10 cellular contexts compared by ENCODE assay signal in the genomic region with DNA sequence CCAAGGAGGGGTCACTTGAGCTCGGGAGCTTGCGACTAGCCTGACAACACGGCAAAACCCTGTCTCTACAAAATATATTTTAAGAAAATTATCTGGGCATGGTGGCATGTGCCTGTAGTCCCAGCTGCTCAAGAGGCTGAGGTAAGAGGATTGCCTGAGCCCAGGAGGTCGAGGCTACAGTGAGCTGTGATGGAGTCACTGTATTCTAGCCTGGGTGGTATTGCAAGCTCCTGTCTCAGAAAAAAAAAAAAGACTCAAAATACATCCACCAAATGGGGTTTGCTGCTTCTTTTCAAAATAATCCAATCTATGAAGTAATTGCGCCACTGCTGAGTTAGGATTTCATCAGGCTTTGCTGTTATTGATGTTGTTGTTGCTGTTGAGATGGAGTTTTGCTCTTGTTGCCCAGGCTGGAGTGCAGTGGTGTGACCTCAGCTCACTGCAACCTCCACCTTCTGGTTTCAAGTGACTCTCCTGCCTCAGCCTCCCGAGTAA. TPM values are rescaled to one million over a fixed set of nuclear protein-coding genes. Genes with fewer than 3 reads are reported as not detected.
DNase-seq lines count a peak whose midpoint lies in the region; ATAC-seq, FAIRE-seq and TF ChIP-seq lines count a peak whose summit lies in the region.
"Had no signal": no experiment of that assay in that cellular context is flagged by ENCODE, and none has a peak within 500 bp of the region (broad histone marks: within the 10 kb centered on the region; RNA-seq: fewer than 3 reads in every experiment).

No MANE protein-coding gene starts in this region.

- BruUV-seq in IMR-90 (replicated peaks; lab: Mats Ljungman, UMichigan): no TSS peak

- H3K9me3 ChIP-seq in A549 (no peaks in the 10 kb centered on the region), IMR-90 (ENCODE audit: control insufficient read depth, insufficient read depth, low read length) (no peaks in the 10 kb centered on the region), breast epithelium (no peaks in the 10 kb centered on the region), muscle layer of colon (ENCODE audit: low read length) (no peaks in the 10 kb centered on the region)

- POLR2A ChIA-PET in A549 (lab: Yijun Ruan, JAX) (interaction anchor here (2.0 to 2.5 kb wide), 2 partner anchors 12 to 16 kb away, joined by 11 to 26 read pairs; partner anchors contain the start of genes TRDMT1 and VIM), IMR-90 (lab: Charles Lee; ENCODE audit: unreplicated experiment) (interaction anchor here (0.6 kb wide), 1 partner anchor 114 kb away, joined by 3 read pairs; no protein-coding TSS in a partner anchor), GM10248 (lab: Yijun Ruan, JAX) (no interaction called here)

- peak overlapping the region; percentile 38 for H2AK9ac ChIP-seq in IMR-90 (replicated peaks; ENCODE audit: low read depth, low read length, poor library complexity)

- no peaks in the 10 kb centered on the region for H4K20me1 ChIP-seq in IMR-90 (ENCODE audit: insufficient read depth, low read length)

- H3K9ac ChIP-seq in IMR-90 (ENCODE audit: low read depth, low read length) (peak overlapping the region; percentile 61; the same call in 1 of the 2 replicates), muscle layer of colon (ENCODE audit: low read length) (no peak overlapping the region)

- peaks cover 5 to 47% of the 10 kb centered on the region in 2 experiments; a peak in 3 of 4 replicates for H3K79me1 ChIP-seq in IMR-90 (ENCODE audit: low read depth in 1 of 2, low read length in 2 of 2)

- peaks cover 6% of the 10 kb centered on the region for H3K9me1 ChIP-seq in IMR-90 (ENCODE audit: insufficient read depth, low read length)

- H3K4me3 ChIP-seq in A549 (no peak overlapping the region), IMR-90 (ENCODE audit: insufficient read depth, low read depth, low read length) (no peak overlapping the region), breast epithelium (peak overlapping the region in 1 of 3 donors; percentile 20), muscle layer of colon (ENCODE audit: low read depth in 1 of 2, low read length in 2 of 2) (no peak overlapping the region)

- H3K18ac ChIP-seq in IMR-90 (ENCODE audit: low read depth, low read length): peak overlapping the region; percentile 90

- CTCF ChIA-PET in A549 (lab: Yijun Ruan, JAX) (interaction anchor here (0.7 kb wide), 3 partner anchors 10 to 266 kb away, joined by 3 read pairs; no protein-coding TSS in a partner anchor), IMR-90 (lab: Yijun Ruan, JAX) (no interaction called here), GM10248 (lab: Yijun Ruan, JAX) (no interaction called here)

- TF ChIP-seq EP300 in A549 (IDR thresholded peaks at IDR 0.05): no peak

- intact Hi-C loops in IMR-90 (cut with micrococcal nuclease): no loop called here
- intact Hi-C loops in breast epithelium (cut with DNase I; ENCODE audit: low total_unique reads): no loop called here

- DNase-seq in A549 (ENCODE audit: low read depth in 1 of 2, low spot score in 1 of 2) (no peak), IMR-90 (no peak), breast epithelium (ENCODE audit: low spot score in 2 of 2) (no peak), NCI-H69 (lab: John Stamatoyannopoulos, UW) (no peak), GF-D8 (lab: John Stamatoyannopoulos, UW) (no peak), GM10248 (ENCODE audit: extremely low spot score) (no peak)
- DNase-seq: DMS 273 treated with DMSO at 0.1 percent for 48 hours, NCI-H2227 treated with DMSO at 0.1 percent for 48 hours had no signal

- H4K8ac ChIP-seq in IMR-90 (ENCODE audit: low read depth in 2 of 2, low read length in 2 of 2): peak overlapping the region; percentile 88

- 85% methylated on average over 6 of the region's 6 CpGs for WGBS in A549 (ENCODE audit: missing lambda C conversion rate)
- 100% methylated on average over 1 of the region's 6 CpGs; no CpG with 5 or more reads in 1 of the 2 experiments for WGBS in IMR-90 (ENCODE audit: extremely low coverage in 2 of 2, insufficient read length in 1 of 2), 2 experiments

- H3K4me1 ChIP-seq in A549: peaks cover 55% of the 10 kb centered on the region
- peaks cover 22% of the 10 kb centered on the region for H3K4me1 ChIP-seq in IMR-90 (ENCODE audit: control insufficient read depth, insufficient read depth, low read length)
- no peaks in the 10 kb centered on the region for H3K4me1 ChIP-seq in breast epithelium
- H3K4me1 ChIP-seq in muscle layer of colon (ENCODE audit: insufficient read depth, low read length): no peaks in the 10 kb centered on the region

- H3K4me2 ChIP-seq in A549 (peak overlapping the region; percentile 60), IMR-90 (ENCODE audit: low read depth, low read length) (peak overlapping the region; percentile 38)

- no peak for FAIRE-seq in A549 (lab: Jason Lieb, UNC)

- H2BK15ac ChIP-seq in IMR-90 (ENCODE audit: low read depth, low read length): peak overlapping the region; percentile 92; the same call in 2 of the 3 replicates

- H4K5ac ChIP-seq in IMR-90 (ENCODE audit: low read depth, low read length): peak overlapping the region; percentile 90

- H3K36me3 ChIP-seq in IMR-90 (ENCODE audit: control insufficient read depth, insufficient read depth, low read length): no peaks in the 10 kb centered on the region
- H3K36me3 ChIP-seq in breast epithelium: no peaks in the 10 kb centered on the region
- H3K36me3 ChIP-seq in muscle layer of colon (ENCODE audit: insufficient read depth, low read length): no peaks in the 10 kb centered on the region

- peak overlapping the region; percentile 87 for H3K14ac ChIP-seq in IMR-90 (replicated peaks; ENCODE audit: low read depth, low read length)

- peak overlapping the region; percentile 6 for H2AFZ ChIP-seq in IMR-90 (replicated peaks; ENCODE audit: low read length, poor library complexity)

- H3K4ac ChIP-seq in IMR-90 (ENCODE audit: low read depth, low read length): peak overlapping the region; percentile 92

- H2BK120ac ChIP-seq in IMR-90 (ENCODE audit: low read depth, low read length): peak overlapping the region; percentile 93

- H3K56ac ChIP-seq in IMR-90 (ENCODE audit: extremely low read depth, insufficient read depth, low read length): peak overlapping the region; percentile 27

- in situ Hi-C loops in IMR-90 (cut with MboI; ENCODE audit: low sequenced_read_pairs): no loop called here

- TF ChIP-seq CTCF in A549 (IDR thresholded peaks at IDR 0.05): no peak
- TF ChIP-seq CTCF in IMR-90 (conservative IDR thresholded peaks at IDR 0.05; ENCODE audit: low read depth, low read length): no peak
- no peak for TF ChIP-seq CTCF in breast epithelium (IDR thresholded peaks at IDR 0.05)
- no peak for TF ChIP-seq CTCF in GM10248 (IDR thresholded peaks at IDR 0.05; ENCODE audit: control extremely low read depth, extremely low read depth, low read depth, missing control alignments)

- TF ChIP-seq POLR2A in A549 (IDR thresholded peaks at IDR 0.05; ENCODE audit: low read length) (no peak), IMR-90 (IDR thresholded peaks at IDR 0.05; ENCODE audit: low read depth, low read length) (no peak), breast epithelium (IDR thresholded peaks at IDR 0.05) (no peak)

- H2BK20ac ChIP-seq in IMR-90 (ENCODE audit: low read depth, low read length): peak overlapping the region; percentile 92

- no peaks in the 10 kb centered on the region for H3K27me3 ChIP-seq in IMR-90 (ENCODE audit: control insufficient read depth, insufficient read depth, low read length)
- no peaks in the 10 kb centered on the region for H3K27me3 ChIP-seq in breast epithelium
- H3K27me3 ChIP-seq in muscle layer of colon (ENCODE audit: control insufficient read depth in 1 of 2, insufficient read depth in 2 of 2, low read length in 2 of 2): no peaks in the 10 kb centered on the region

- ATAC-seq in A549 (no peak), IMR-90 (ENCODE audit: low read depth) (no peak), GM19023 (IDR thresholded peaks at IDR 0.05; ENCODE audit: unreplicated experiment) (no peak)

- H3K27ac ChIP-seq in A549 (peak overlapping the region; percentile 58 to 86; a peak in 5 of 6 replicates), IMR-90 (ENCODE audit: insufficient read depth, low read length) (peak overlapping the region; percentile 95), breast epithelium (peak overlapping the region; percentile 77 to 95), muscle layer of colon (ENCODE audit: low read depth, low read length) (peak overlapping the region; percentile 42)

- dilution Hi-C loops in IMR-90 (cut with HindIII; ENCODE audit: low sequenced_read_pairs, unreplicated experiment): no loop called here

- H2AK5ac ChIP-seq in IMR-90 (ENCODE audit: low read depth, low read length): peak overlapping the region; percentile 89

- H4K91ac ChIP-seq in IMR-90 (ENCODE audit: insufficient read depth, low read depth, low read length): peak overlapping the region; percentile 87

- peak overlapping the region; percentile 96 for H2BK5ac ChIP-seq in IMR-90 (ENCODE audit: low read depth, low read length, poor library complexity, severe bottlenecking)

- TF ChIP-seq RAD21 in A549 (conservative IDR thresholded peaks at IDR 0.05 in 1 of 2, IDR thresholded peaks at IDR 0.05 in 1 of 2) (no peak), IMR-90 (IDR thresholded peaks at IDR 0.05; ENCODE audit: low read length) (no peak)

- peak overlapping the region; percentile 73 for H3K23ac ChIP-seq in IMR-90 (ENCODE audit: low read depth, low read length)

TF ChIP-seq in IMR-90, 13 proteins besides CTCF, POLR2A, EP300 and RAD21 (continues in another document):
- TF ChIP-seq SMC3 (IDR thresholded peaks at IDR 0.05; ENCODE audit: low read depth, low read length): no peak

RNA-seq across cellular contexts. Expression of gene VIM, which starts 11.1 kb away (rescaled TPM):
- polyA plus RNA-seq in A549 (2011; rRNA removed): 773 and 848 TPM in 2 replicates
- 842 and 1,013 TPM in 2 replicates for polyA plus RNA-seq in A549 (2012; cell fraction: cytosol; rRNA removed)
- 1,036 and 2,636 TPM in 2 replicates for polyA plus RNA-seq in A549 (2012; cell fraction: nucleus; rRNA removed)
- 830 to 987 TPM (median 875 TPM) in 3 replicates for polyA plus RNA-seq in A549 (2017; fragmentation: RNase III; extraction: RNeasy Plus Mini Kit Qiagen cat#74134 plus additional on column Dnase treatment)
- polyA minus RNA-seq in A549 (2011; rRNA and poly(A)+ RNA removed): 792 and 808 TPM in 2 replicates
- total RNA-seq in IMR-90 (2012; rRNA removed): 6,409 and 6,735 TPM in 2 replicates
- polyA plus RNA-seq in IMR-90 (2012; rRNA removed): 4,502 and 5,313 TPM in 2 replicates
- polyA plus RNA-seq in IMR-90 (2012; cell fraction: cytosol; rRNA removed): 3,296 and 6,454 TPM in 2 replicates
- polyA plus RNA-seq in IMR-90 (2012; cell fraction: nucleus; rRNA removed; ENCODE audit: low replicate concordance): 3,181 and 7,305 TPM in 2 replicates
- total RNA-seq in breast epithelium: 1,000 to 10,000 TPM; 1,431 to 8,681 (median 2,067) TPM

RNA-seq across cellular contexts. Expression of gene TRDMT1, which starts 15.5 kb away (rescaled TPM):
- polyA plus RNA-seq in A549 (2011; rRNA removed) (5.7 and 7.4 TPM in 2 replicates), A549 (2017; fragmentation: RNase III; extraction: RNeasy Plus Mini Kit Qiagen cat#74134 plus additional on column Dnase treatment) (2.4 to 3.4 TPM (median 3.3 TPM) in 3 replicates), IMR-90 (2012; rRNA removed) (2.1 and 2.2 TPM in 2 replicates)
- 1.8 and 1.9 TPM in 2 replicates for polyA plus RNA-seq in A549 (2012; cell fraction: cytosol; rRNA removed)
- polyA plus RNA-seq in A549 (2012; cell fraction: nucleus; rRNA removed): 1.0 and 1.1 TPM in 2 replicates
- polyA minus RNA-seq in A549 (2011; rRNA and poly(A)+ RNA removed): 4.6 and 5.1 TPM in 2 replicates
- total RNA-seq in IMR-90 (2012; rRNA removed) (4.7 and 6.7 TPM in 2 replicates), breast epithelium (10 to 100 TPM in 2 of 3 donors, 1 to 10 TPM in 1; 5.8 to 18.6 (median 13.4) TPM)
- polyA plus RNA-seq in IMR-90 (2012; cell fraction: cytosol; rRNA removed): 0.90 and 4.7 TPM in 2 replicates
- polyA plus RNA-seq in IMR-90 (2012; cell fraction: nucleus; rRNA removed; ENCODE audit: low replicate concordance): 0.49 and 4.0 TPM in 2 replicates

Comparison
In these comparisons a context has a peak if more than half of its experiments do, and no peak if none do; other contexts are left out.
1. H3K27ac ChIP-seq: peak in every context shown above with its lines; median percentile 95 in IMR-90; 86 in breast epithelium; 72 in A549; 42 in muscle layer of colon.